ENCODE assay signal across 8 cellular contexts in the genomic region with DNA sequence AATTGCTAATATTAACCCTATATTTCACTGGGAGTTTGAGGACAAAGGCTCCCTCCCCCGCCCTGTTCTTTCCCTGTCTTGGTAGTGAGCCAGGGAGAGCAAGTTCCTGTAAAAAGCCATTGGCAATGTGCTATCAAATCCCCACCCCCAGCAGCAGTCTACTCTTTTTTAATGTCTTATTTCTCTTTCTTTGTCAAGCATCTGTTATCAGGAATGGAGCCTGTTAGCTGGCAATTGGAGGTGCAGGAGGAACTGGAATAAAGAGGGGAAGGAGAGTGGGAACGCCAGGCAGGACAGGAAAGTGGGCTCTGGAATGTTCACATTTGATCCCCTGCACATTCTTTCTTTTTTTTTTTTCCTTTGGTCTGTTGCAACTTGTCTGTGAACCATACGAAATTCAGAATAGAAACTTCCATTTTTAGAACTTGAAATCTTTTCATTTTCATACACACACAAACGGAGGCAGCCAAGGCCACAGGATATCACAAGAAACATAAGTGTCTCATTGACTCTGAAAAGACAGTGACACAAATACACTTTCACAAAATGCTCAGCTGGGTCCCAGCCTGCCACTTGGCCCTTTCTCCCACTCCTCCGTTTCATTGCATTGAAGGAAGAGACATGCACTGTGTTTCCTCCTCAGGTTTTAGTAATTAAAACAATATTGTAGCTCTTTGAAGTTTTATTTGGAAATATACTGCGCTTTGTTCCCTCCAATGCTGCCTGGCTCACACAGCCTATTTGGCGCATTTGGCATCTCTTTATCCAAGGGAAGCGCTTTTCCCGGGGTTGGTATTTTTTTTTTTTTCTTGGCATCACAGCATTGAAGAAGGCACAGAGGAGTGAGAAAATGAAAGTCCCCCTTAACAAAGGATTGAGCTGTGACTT.
A peak's percentile ranks its signal among the peaks of the same experiment; 100 is the strongest.
DNase-seq lines count a peak whose midpoint lies in the region; ATAC-seq and TF ChIP-seq lines count a peak whose summit lies in the region.

No MANE protein-coding gene starts in this region.

- H3K27me3 ChIP-seq in dorsolateral prefrontal cortex: no peaks in the 10 kb centered on the region

- peak overlapping the region; percentile 79 to 99 (median 95) for H3K27ac ChIP-seq in dorsolateral prefrontal cortex

- peak overlapping the region in 3 of 6 donors; percentile 44 to 91 (median 73) for H3K27ac Mint-ChIP-seq in naive B cell
- H3K27ac Mint-ChIP-seq in activated CD4-positive, alpha-beta T cell treated with anti-CD3 and anti-CD28 coated beads, Interleukin-2, amount 10 ng/mL, durations not matched to agents 24 days and 14 days: no peak overlapping the region

- peak overlapping the region in 6 of 8 donors; percentile 26 to 74 (median 44) for H3K4me3 Mint-ChIP-seq in naive B cell
- no peak overlapping the region for H3K4me3 Mint-ChIP-seq in activated CD4-positive, alpha-beta T cell treated with anti-CD3 and anti-CD28 coated beads, Interleukin-2, amount 10 ng/mL, durations not matched to agents 24 days and 14 days

- peak in 2 of 56 donors; percentile 5 to 6 for TF ChIP-seq CTCF in dorsolateral prefrontal cortex (IDR thresholded peaks at IDR 0.05 in 54 of 56, conservative IDR thresholded peaks at IDR 0.05 in 2 of 56; ENCODE audit: low read depth in 1 of 56, partially characterized antibody in 56 of 56)

- peaks cover 0 to 3% (median 0%) of the 10 kb centered on the region in 7 donors for H3K9me3 Mint-ChIP-seq in naive B cell
- no peaks in the 10 kb centered on the region for H3K9me3 Mint-ChIP-seq in activated CD4-positive, alpha-beta T cell treated with anti-CD3 and anti-CD28 coated beads, Interleukin-2, amount 10 ng/mL, durations not matched to agents 24 days and 14 days

- DNase-seq in NCI-H1105 treated with DMSO at 0.1 percent for 48 hours (lab: John Stamatoyannopoulos, UW): peak; percentile 72
- DNase-seq in dorsolateral prefrontal cortex: peak in 5 of 10 donors; percentile 18 to 51 (median 39)
- DNase-seq in naive B cell: no peak
- no peak for DNase-seq in activated CD4-positive, alpha-beta T cell treated with anti-CD3 and anti-CD28 coated beads, Interleukin-2, amount 10 ng/mL, durations not matched to agents 24 days and 14 days
- DNase-seq in hepatic stellate cell (ENCODE audit: low spot score): no peak
- no peak for DNase-seq in activated CD4-positive, CD25-positive, alpha-beta regulatory T cell (lab: John Stamatoyannopoulos, UW)

- ATAC-seq in GM18502 (IDR thresholded peaks at IDR 0.05; ENCODE audit: poor library complexity, unreplicated experiment) (peak; percentile 60), HG02571 (IDR thresholded peaks at IDR 0.05; ENCODE audit: unreplicated experiment) (peak; percentile 61), naive B cell (ENCODE audit: low read depth in 2 of 2) (no peak)

- intact Hi-C loops in dorsolateral prefrontal cortex (cut with DNase I): loop anchor here (2.0 to 10.0 kb wide), 8 partner anchors 63 to 767 kb away; partner anchors contain the start of gene ZNF608 (in 2 of the 2)
- intact Hi-C loops in activated CD4-positive, alpha-beta T cell treated with anti-CD3 and anti-CD28 coated beads, Interleukin-2, amount 10 ng/mL, durations not matched to agents 24 days and 14 days (cut with micrococcal nuclease): no loop called here

- peak overlapping the region; percentile 0 to 67 (median 45) for H3K4me3 ChIP-seq in dorsolateral prefrontal cortex

- no peaks in the 10 kb centered on the region for H3K36me3 Mint-ChIP-seq in naive B cell
- H3K36me3 Mint-ChIP-seq in activated CD4-positive, alpha-beta T cell treated with anti-CD3 and anti-CD28 coated beads, Interleukin-2, amount 10 ng/mL, durations not matched to agents 24 days and 14 days (ENCODE audit: low read depth): no peaks in the 10 kb centered on the region

- peaks cover 0 to 7% (median 0%) of the 10 kb centered on the region in 3 donors for H3K27me3 Mint-ChIP-seq in naive B cell
- no peaks in the 10 kb centered on the region for H3K27me3 Mint-ChIP-seq in activated CD4-positive, alpha-beta T cell treated with anti-CD3 and anti-CD28 coated beads, Interleukin-2, amount 10 ng/mL, durations not matched to agents 24 days and 14 days

- peaks cover 17 to 25% (median 21%) of the 10 kb centered on the region in 3 donors for H3K4me1 Mint-ChIP-seq in naive B cell
- no peaks in the 10 kb centered on the region for H3K4me1 Mint-ChIP-seq in activated CD4-positive, alpha-beta T cell treated with anti-CD3 and anti-CD28 coated beads, Interleukin-2, amount 10 ng/mL, durations not matched to agents 24 days and 14 days

Comparison
In these comparisons a context has a peak if more than half of its experiments do, and no peak if none do; other contexts are left out.
1. ATAC-seq: peak in GM18502 (single experiment) and HG02571 (single experiment); none in naive B cell (0 of 2).